22 cellular contexts compared by ENCODE assay signal in genomic region chr12:40056357-40056756, GRCh38. TPM values are rescaled to one million over a fixed set of nuclear protein-coding genes. Genes with fewer than 3 reads are reported as not detected.
DNase-seq lines count a peak whose midpoint lies in the region; ATAC-seq, FAIRE-seq and TF ChIP-seq lines count a peak whose summit lies in the region.
"Had no signal": no experiment of that assay in that cellular context is flagged by ENCODE, and none has a peak within 500 bp of the region (broad histone marks: within the 10 kb centered on the region; RNA-seq: fewer than 3 reads in every experiment).

No MANE protein-coding gene starts in this region.

- DNase-seq in GM12892 (ENCODE audit: insufficient read length) (no peak), NCI-H2227 treated with DMSO at 0.1 percent for 48 hours (lab: John Stamatoyannopoulos, UW) (peak; percentile 7)
- DNase-seq in effector memory CD4-positive, alpha-beta T cell, result no peak
- no peak for DNase-seq in stimulated activated CD4-positive, alpha-beta T cell treated with anti-CD3 and anti-CD28 coated beads, Interleukin-4, amount 100 ng/mL, for 4 hours
- DNase-seq: Caco-2; CD8-positive, alpha-beta T cell; MM.1S; NCI-H1436 treated with DMSO at 0.1 percent for 48 hours; NCI-H187 treated with DMSO at 0.1 percent for 48 hours; NCI-H345; NCI-H510A treated with DMSO at 0.1 percent for 48 hours; NCI-H82; Peyer's patch; SHP77 treated with DMSO at 0.1 percent for 48 hours had no signal

- 67 to 78% methylated on average over 1 of the region's 1 CpG for WGBS in gastroesophageal sphincter (ENCODE audit: low coverage in 1 of 2), 2 donors

- H3K27ac ChIP-seq in HEK293 (ENCODE audit: extremely low read depth, low read depth, low read length) (no peak overlapping the region), gastroesophageal sphincter (peak overlapping the region in 3 of 4 donors; percentile 1 to 74 (median 29))
- no peak overlapping the region for H3K27ac ChIP-seq in effector memory CD4-positive, alpha-beta T cell (ENCODE audit: insufficient read depth, low read length, poor library complexity, severe bottlenecking)
- H3K27ac ChIP-seq: C4-2B, HL-60, KMS-11, Peyer's patch had no signal

- H3K4me3 ChIP-seq in HEK293 (ENCODE audit: low read depth, low read length) (no peak overlapping the region), gastroesophageal sphincter (no peak overlapping the region)
- no peak overlapping the region for H3K4me3 ChIP-seq in effector memory CD4-positive, alpha-beta T cell (ENCODE audit: insufficient read depth, low read depth, low read length, poor library complexity, severe bottlenecking)
- H3K4me3 ChIP-seq: Peyer's patch had no signal

- H3K9me3 ChIP-seq in HEK293 (ENCODE audit: control insufficient read depth, insufficient read depth, low read depth, low read length), result no peaks in the 10 kb centered on the region
- no peaks in the 10 kb centered on the region for H3K9me3 ChIP-seq in gastroesophageal sphincter
- H3K9me3 ChIP-seq in effector memory CD4-positive, alpha-beta T cell (ENCODE audit: control insufficient read depth, low read length), result no peaks in the 10 kb centered on the region
- H3K9me3 ChIP-seq: Caco-2, Peyer's patch had no signal

- FAIRE-seq in GM12892 (lab: Jason Lieb, UNC), result peak; percentile 54
- FAIRE-seq: G401.6 had no signal

- TF ChIP-seq CTCF in HEK293 (tag by site-specific recombination; IDR thresholded peaks at IDR 0.05) (no peak), gastroesophageal sphincter (IDR thresholded peaks at IDR 0.05) (no peak)

- POLR2A ChIA-PET in HEK293 (lab: Yijun Ruan, JAX), result interaction anchor here (0.6 kb wide), 1 partner anchor 35 kb away, joined by 4 read pairs; no protein-coding TSS in a partner anchor

- TF ChIP-seq EP300 in gastroesophageal sphincter (IDR thresholded peaks at IDR 0.05), result no peak

- H3K4me1 ChIP-seq in HEK293 (ENCODE audit: control insufficient read depth, insufficient read depth, low read length), result peaks cover 32% of the 10 kb centered on the region
- peaks cover under 1 to 74% (median 5%) of the 10 kb centered on the region in 3 donors for H3K4me1 ChIP-seq in gastroesophageal sphincter
- H3K4me1 ChIP-seq in effector memory CD4-positive, alpha-beta T cell (ENCODE audit: control insufficient read depth, insufficient read depth, low read length, poor library complexity, severe bottlenecking), result no peaks in the 10 kb centered on the region
- H3K4me1 ChIP-seq: Caco-2, Peyer's patch had no signal

- H3K27me3 ChIP-seq in gastroesophageal sphincter, result no peaks in the 10 kb centered on the region
- H3K27me3 ChIP-seq in effector memory CD4-positive, alpha-beta T cell (replicated peaks; ENCODE audit: control insufficient read depth, insufficient read depth, low read length, poor library complexity, severe bottlenecking), result no peaks in the 10 kb centered on the region
- H3K27me3 ChIP-seq: Peyer's patch had no signal

- no peak for TF ChIP-seq POLR2A in GM12892 (IDR thresholded peaks at IDR 0.05; ENCODE audit: low read depth, low read length)
- TF ChIP-seq POLR2A in gastroesophageal sphincter (IDR thresholded peaks at IDR 0.05), result no peak

- CTCF ChIA-PET in HEK293 (lab: Yijun Ruan, JAX), result interaction anchor here (1.6 to 1.9 kb wide), 2 partner anchors 45 to 52 kb away, joined by 5 read pairs; no protein-coding TSS in a partner anchor

- ATAC-seq in gastroesophageal sphincter (no peak), GM21786 (IDR thresholded peaks at IDR 0.05; ENCODE audit: unreplicated experiment) (no peak)
- ATAC-seq: CD8-positive, alpha-beta T cell; HCT116 had no signal

- no peaks in the 10 kb centered on the region for H3K36me3 ChIP-seq in HEK293 (ENCODE audit: control insufficient read depth in 2 of 2, insufficient read depth in 1 of 2, low read length in 2 of 2)
- H3K36me3 ChIP-seq in gastroesophageal sphincter, result no peaks in the 10 kb centered on the region
- H3K36me3 ChIP-seq in effector memory CD4-positive, alpha-beta T cell (ENCODE audit: control insufficient read depth, insufficient read depth, low read length), result no peaks in the 10 kb centered on the region
- H3K36me3 ChIP-seq: Peyer's patch had no signal

TF ChIP-seq in HEK293, 187 proteins besides CTCF, POLR2A, EP300 and RAD21 (continues in another document):
- peak; percentile 15; the same call in 1 of the 2 replicates for TF ChIP-seq ZBTB20 (tag by site-specific recombination; IDR thresholded peaks at IDR 0.05)
- no peak for TF ChIP-seq ZNF214 (tag by site-specific recombination; IDR thresholded peaks at IDR 0.05; ENCODE audit: borderline replicate concordance)
- no peak for TF ChIP-seq ZNF426 (tag by site-specific recombination; IDR thresholded peaks at IDR 0.05)
- no peak for TF ChIP-seq KLF7 (tag by site-specific recombination; IDR thresholded peaks at IDR 0.05; ENCODE audit: borderline replicate concordance)
- no peak for TF ChIP-seq TRIM28 (IDR thresholded peaks at IDR 0.05; ENCODE audit: borderline replicate concordance, low read length)
- TF ChIP-seq FEZF1 (tag by site-specific recombination; IDR thresholded peaks at IDR 0.05), result peak; percentile 84
- no peak for TF ChIP-seq ZNF600 (tag by site-specific recombination; IDR thresholded peaks at IDR 0.05)
- TF ChIP-seq PRDM4 (tag by site-specific recombination; IDR thresholded peaks at IDR 0.05), result peak; percentile 62
- TF ChIP-seq BCL11B (tag by site-specific recombination; IDR thresholded peaks at IDR 0.05; ENCODE audit: low read depth), result peak; percentile 26; the same call in 1 of the 2 replicates
- peak; percentile 80 for TF ChIP-seq PRDM1 (tag by site-specific recombination; IDR thresholded peaks at IDR 0.05)
- peak; percentile 87 for TF ChIP-seq ZNF843 (tag by site-specific recombination; IDR thresholded peaks at IDR 0.05)
- TF ChIP-seq ZBTB44 (tag by site-specific recombination; IDR thresholded peaks at IDR 0.05), result 0 out of 2 replicates have a peak, but pooled peaks have one; percentile 13
- 0 out of 2 replicates have a peak, but pooled peaks have one; percentile 23 for TF ChIP-seq BCL6B (tag by site-specific recombination; IDR thresholded peaks at IDR 0.05)
- TF ChIP-seq PRDM6 (tag by site-specific recombination; IDR thresholded peaks at IDR 0.05), result peak; percentile 76
- no peak for TF ChIP-seq ZNF514 (tag by site-specific recombination; IDR thresholded peaks at IDR 0.05)

RNA-seq across cellular contexts. Expression of gene SLC2A13, which starts 49.5 kb away (rescaled TPM):
- 0.87 TPM for polyA plus RNA-seq in GM12892 (2012; ENCODE audit: missing spikeins)
- 10 to 100 TPM; 20.4 to 38.3 (median 22.3) TPM for total RNA-seq in gastroesophageal sphincter

Comparison
In these comparisons a context has a peak if more than half of its experiments do, and no peak if none do; other contexts are left out.
1. H3K27ac ChIP-seq: peak in gastroesophageal sphincter (3 of 4); none in HEK293 (single experiment) and effector memory CD4-positive, alpha-beta T cell (single experiment).